ENCODE assay signal across 8 cellular contexts in genomic region chr7:10973942-10974716, GRCh38. TPM values are rescaled to one million over a fixed set of nuclear protein-coding genes. Genes with fewer than 3 reads are reported as not detected.
DNase-seq lines count a peak whose midpoint lies in the region; ATAC-seq, FAIRE-seq and TF ChIP-seq lines count a peak whose summit lies in the region.

No MANE protein-coding gene starts in this region.

- TSS peak; percentile 31 for BruUV-seq in A673 (replicated peaks; lab: Mats Ljungman, UMichigan)

- H3K36me3 Mint-ChIP-seq in naive thymus-derived CD8-positive, alpha-beta T cell = peaks cover 5 to 21% (median 19%) of the 10 kb centered on the region in 3 donors

- H3K4me1 ChIP-seq in A673 (ENCODE audit: insufficient read depth, low read length, poor library complexity, severe bottlenecking) (peaks cover 12% of the 10 kb centered on the region), upper lobe of right lung (peaks cover 9% of the 10 kb centered on the region)

- peaks cover 0 to 2% (median 0%) of the 10 kb centered on the region in 9 donors for H3K9me3 Mint-ChIP-seq in naive thymus-derived CD8-positive, alpha-beta T cell

- peak overlapping the region; percentile 91 to 98 (median 94) for H3K27ac Mint-ChIP-seq in naive thymus-derived CD8-positive, alpha-beta T cell

- no peak for TF ChIP-seq CTCF in A673 (conservative IDR thresholded peaks at IDR 0.05; ENCODE audit: low read depth, low read length)
- TF ChIP-seq CTCF in fibroblast of mammary gland (conservative IDR thresholded peaks at IDR 0.05; ENCODE audit: control insufficient read depth, insufficient read depth, low read depth, low read length) = no peak
- no peak for TF ChIP-seq CTCF in upper lobe of right lung (IDR thresholded peaks at IDR 0.05)

- H3K4me1 Mint-ChIP-seq in naive thymus-derived CD8-positive, alpha-beta T cell = peaks cover 17 to 54% (median 47%) of the 10 kb centered on the region in 4 donors

- peak overlapping the region; percentile 87 to 97 (median 93) for H3K4me3 Mint-ChIP-seq in naive thymus-derived CD8-positive, alpha-beta T cell

- H3K27ac ChIP-seq in A673 (ENCODE audit: low read depth, low read length, poor library complexity, severe bottlenecking) = peak overlapping the region; percentile 88
- peak overlapping the region; percentile 90 for H3K27ac ChIP-seq in upper lobe of right lung

- DNase-seq in A673 (ENCODE audit: low spot score) (peak; percentile 33), GM12891 (ENCODE audit: insufficient read length, low spot score) (no peak), NCI-H1105 (lab: John Stamatoyannopoulos, UW) (peak; percentile 25), activated T-cell treated with anti-CD3 and anti-CD28 coated beads for 24 hours (ENCODE audit: low read depth) (peak; percentile 2), fibroblast of mammary gland (ENCODE audit: low read depth) (peak; percentile 50), upper lobe of right lung (no peak)
- DNase-seq in naive thymus-derived CD8-positive, alpha-beta T cell = peak in 4 of 10 donors; percentile 5 to 64 (median 13)

- peaks cover 0 to 7% (median 0%) of the 10 kb centered on the region in 5 donors for H3K27me3 Mint-ChIP-seq in naive thymus-derived CD8-positive, alpha-beta T cell

- intact Hi-C loops in A673 (cut with micrococcal nuclease; ENCODE audit: unreplicated experiment) = loop anchor here (2.0 kb wide), 1 partner anchor 33 kb away; a partner anchor contains a TSS
- intact Hi-C loops in upper lobe of right lung (cut with DNase I) = no loop called here

- H3K27me3 ChIP-seq in A673 (replicated peaks; ENCODE audit: insufficient read depth, low read depth, low read length, poor library complexity) = no peaks in the 10 kb centered on the region
- H3K27me3 ChIP-seq in upper lobe of right lung = no peaks in the 10 kb centered on the region

- POLR2A ChIA-PET in A673 (lab: Charles Lee; ENCODE audit: low non-redundant PET) = interaction anchor here (0.7 kb wide), 1 partner anchor 13 kb away, joined by 4 read pairs; no protein-coding TSS in a partner anchor
- POLR2A ChIA-PET in naive thymus-derived CD8-positive, alpha-beta T cell (lab: Charles Lee) = interaction anchor here (0.9 to 4.4 kb wide), 2 partner anchors 34 to 35 kb away, joined by 3 to 88 read pairs; a partner anchor contains a TSS

- peak overlapping the region; percentile 82 for H3K4me3 ChIP-seq in A673 (ENCODE audit: low read depth, low read length, poor library complexity, severe bottlenecking)
- peak overlapping the region; percentile 81 for H3K4me3 ChIP-seq in fibroblast of mammary gland (ENCODE audit: control insufficient read depth, low read depth, low read length)
- H3K4me3 ChIP-seq in upper lobe of right lung = peak overlapping the region; percentile 89

- CTCF ChIA-PET in A673 (lab: Charles Lee) = no interaction called here

- no peak for TF ChIP-seq POLR2A in GM12891 (IDR thresholded peaks at IDR 0.05; ENCODE audit: low read depth, low read length)

- H3K9me3 ChIP-seq in A673 (ENCODE audit: low read depth, low read length, poor library complexity, severe bottlenecking) = no peaks in the 10 kb centered on the region
- H3K9me3 ChIP-seq in upper lobe of right lung = no peaks in the 10 kb centered on the region

- FAIRE-seq in GM12891 (lab: Jason Lieb, UNC) = peak; percentile 72

- peaks cover 11% of the 10 kb centered on the region for H3K36me3 ChIP-seq in A673 (ENCODE audit: insufficient read depth, low read length, poor library complexity, severe bottlenecking)
- H3K36me3 ChIP-seq in upper lobe of right lung = peaks cover 5% of the 10 kb centered on the region

- ATAC-seq in HG02759 (IDR thresholded peaks at IDR 0.05; ENCODE audit: unreplicated experiment) = peak; percentile 26
- ATAC-seq in naive thymus-derived CD8-positive, alpha-beta T cell = peak; percentile 1 to 22
- ATAC-seq in upper lobe of right lung = peak; percentile 24

TF ChIP-seq in GM12891, 5 proteins besides CTCF, POLR2A, EP300 and RAD21:
- TF ChIP-seq PAX5 (IDR thresholded peaks at IDR 0.05; ENCODE audit: insufficient read depth, low read length, severe bottlenecking) (no peak), POU2F2 (IDR thresholded peaks at IDR 0.05; ENCODE audit: low read depth, low read length) (no peak), TAF1 (IDR thresholded peaks at IDR 0.05; ENCODE audit: low read depth, low read length) (no peak), SPI1 (IDR thresholded peaks at IDR 0.05; ENCODE audit: low read depth, low read length) (no peak), POLR2AphosphoS5 (IDR thresholded peaks at IDR 0.05; ENCODE audit: low read depth, low read length) (no peak)

RNA-seq across cellular contexts. Expression of gene PHF14, which starts 0.5 kb away (rescaled TPM):
- total RNA-seq in A673 (2021) = 75.4 and 79.5 TPM in 2 replicates
- polyA plus RNA-seq in GM12891 (2012; ENCODE audit: low read depth, missing spikeins) = 11.9 TPM
- total RNA-seq in naive thymus-derived CD8-positive, alpha-beta T cell = 10 to 100 TPM; 41.1 to 44.2 TPM
- 10 to 100 TPM in 2 of 3 donors, 1 to 10 TPM in 1; 9.0 to 10.8 (median 10.1) TPM for polyA plus RNA-seq in naive thymus-derived CD8-positive, alpha-beta T cell
- total RNA-seq in upper lobe of right lung = 30.4 TPM

Comparison
In these comparisons a context has a peak if more than half of its experiments do, and no peak if none do; other contexts are left out.
1. DNase-seq: peak in A673 (single experiment), NCI-H1105 (single experiment), activated T-cell treated with anti-CD3 and anti-CD28 coated beads for 24 hours (single experiment) and fibroblast of mammary gland (single experiment); none in GM12891 (single experiment) and upper lobe of right lung (single experiment).
2. Peak in every context shown above with its lines, with median percentiles within 50 percentile points of each other: H3K4me3 ChIP-seq and ATAC-seq.